Comparison of ENCODE assay signal across 23 cellular contexts in genomic region chr4:152421576-152421975, GRCh38.
DNase-seq lines count a peak whose midpoint lies in the region; ATAC-seq lines count a peak whose summit lies in the region.
"Had no signal": no experiment of that assay in that cellular context is flagged by ENCODE, and none has a peak within 500 bp of the region (broad histone marks: within the 10 kb centered on the region; RNA-seq: fewer than 3 reads in every experiment).

No MANE protein-coding gene starts in this region.

- peaks cover 5% of the 10 kb centered on the region for H3K36me3 Mint-ChIP-seq in central memory CD8-positive, alpha-beta T cell (ENCODE audit: insufficient read depth)

- no peak overlapping the region for H3K4me3 Mint-ChIP-seq in central memory CD8-positive, alpha-beta T cell
- H3K4me3 Mint-ChIP-seq: CD14-positive monocyte; CD4-positive, CD25-positive, alpha-beta regulatory T cell; CD8-positive, alpha-beta memory T cell had no signal

- DNase-seq in LHCN-M2 (ENCODE audit: low read depth) (peak; percentile 71), myocyte (ENCODE audit: low read depth) (peak; percentile 68), GOT3 (lab: John Stamatoyannopoulos, UW) (no peak), superior temporal gyrus (ENCODE audit: extremely low spot score) (no peak), NCI-H146 (lab: John Stamatoyannopoulos, UW) (no peak)
- DNase-seq in central memory CD8-positive, alpha-beta T cell (ENCODE audit: low spot score in 2 of 2) = no peak
- DNase-seq: 8988T; ACHN; BE2C; C1 segment of cervical spinal cord; CD4-positive, alpha-beta memory T cell; CD4-positive, CD25-positive, alpha-beta regulatory T cell; CD8-positive, alpha-beta memory T cell; COR-L47; DMS 273 treated with DMSO at 0.1 percent for 48 hours; DMS153; DMS53; DMS79; DND-41; EL; GDM1 had no signal

- no peak for ATAC-seq in central memory CD8-positive, alpha-beta T cell (replicated peaks; ENCODE audit: extremely low read depth, poor library complexity, severe bottlenecking)
- ATAC-seq: GM12878 had no signal

- no peaks in the 10 kb centered on the region for H3K9me3 Mint-ChIP-seq in central memory CD8-positive, alpha-beta T cell
- H3K9me3 Mint-ChIP-seq: CD14-positive monocyte; CD4-positive, alpha-beta memory T cell; CD4-positive, CD25-positive, alpha-beta regulatory T cell; CD8-positive, alpha-beta memory T cell had no signal

- H3K27me3 Mint-ChIP-seq in central memory CD8-positive, alpha-beta T cell = no peaks in the 10 kb centered on the region
- H3K27me3 Mint-ChIP-seq: CD4-positive, alpha-beta memory T cell; CD4-positive, CD25-positive, alpha-beta regulatory T cell; CD8-positive, alpha-beta memory T cell had no signal

- H3K4me1 Mint-ChIP-seq in central memory CD8-positive, alpha-beta T cell = peaks cover 57% of the 10 kb centered on the region

- H3K27ac Mint-ChIP-seq in central memory CD8-positive, alpha-beta T cell (ENCODE audit: low read depth) = peak overlapping the region; percentile 44
- H3K27ac Mint-ChIP-seq: CD14-positive monocyte; CD4-positive, alpha-beta memory T cell; CD4-positive, CD25-positive, alpha-beta regulatory T cell had no signal

Comparison
In these comparisons a context has a peak if more than half of its experiments do, and no peak if none do; other contexts are left out.
1. DNase-seq: peak in LHCN-M2 (single experiment) and myocyte (single experiment); none in central memory CD8-positive, alpha-beta T cell (0 of 2), GOT3 (single experiment), superior temporal gyrus (single experiment) and NCI-H146 (single experiment).